1 cellular context compared by ENCODE assay signal in the genomic region with DNA sequence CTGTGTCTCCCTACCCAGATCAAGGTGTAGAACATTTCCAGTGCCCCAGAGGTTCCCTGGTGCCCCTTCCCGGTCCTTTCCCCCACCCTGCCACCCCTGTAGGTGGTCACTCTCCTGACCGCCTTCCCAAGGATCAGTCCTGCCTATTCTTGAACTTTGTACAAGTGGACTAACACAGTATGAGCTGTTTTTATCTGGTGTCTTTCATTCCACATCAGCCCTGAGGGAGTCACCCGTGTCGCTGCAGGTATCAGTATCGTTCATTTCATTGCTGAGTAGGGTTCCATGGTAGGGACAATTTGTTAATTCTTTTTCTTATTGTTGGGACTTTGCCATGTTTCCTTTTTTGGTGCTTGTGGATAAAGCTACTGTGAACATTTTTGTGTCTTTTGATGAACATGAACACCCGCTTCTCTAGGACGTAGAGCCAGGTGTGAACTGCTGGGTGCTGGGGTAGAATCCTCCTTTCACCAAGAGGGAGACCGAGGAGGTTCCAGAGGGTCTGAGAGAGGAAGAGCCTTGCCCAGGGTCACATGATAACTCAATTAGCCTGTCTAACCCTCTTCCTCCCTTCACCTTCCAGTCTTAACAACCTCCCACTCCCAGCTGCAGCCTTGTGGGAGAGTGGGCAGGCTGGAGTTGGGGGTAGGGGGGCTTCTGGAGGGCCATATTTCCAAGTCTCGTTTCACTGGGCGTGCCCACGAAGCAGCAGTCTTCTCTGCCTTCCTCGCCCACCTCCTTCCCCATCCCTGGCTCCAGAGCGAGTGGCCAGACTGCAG.
TF ChIP-seq lines count a peak whose summit lies in the region.

No MANE protein-coding gene starts in this region.

TF ChIP-seq in H1, 55 proteins besides CTCF, POLR2A, EP300 and RAD21:
- no peak for TF ChIP-seq JUND (IDR thresholded peaks at IDR 0.05; ENCODE audit: low read length)
- TF ChIP-seq MAFK (IDR thresholded peaks at IDR 0.05; ENCODE audit: low read depth, low read length) = no peak
- no peak for TF ChIP-seq SP4 (IDR thresholded peaks at IDR 0.05; ENCODE audit: low read length)
- TF ChIP-seq CEBPB (IDR thresholded peaks at IDR 0.05; ENCODE audit: low read depth, low read length) = no peak
- no peak for TF ChIP-seq RNF2 (IDR thresholded peaks at IDR 0.05; ENCODE audit: borderline replicate concordance, low read depth, low read length, missing control alignments, poor library complexity, severe bottlenecking)
- no peak for TF ChIP-seq POLR2AphosphoS5 (IDR thresholded peaks at IDR 0.05; ENCODE audit: low read depth, low read length)
- TF ChIP-seq, protein P1, sequence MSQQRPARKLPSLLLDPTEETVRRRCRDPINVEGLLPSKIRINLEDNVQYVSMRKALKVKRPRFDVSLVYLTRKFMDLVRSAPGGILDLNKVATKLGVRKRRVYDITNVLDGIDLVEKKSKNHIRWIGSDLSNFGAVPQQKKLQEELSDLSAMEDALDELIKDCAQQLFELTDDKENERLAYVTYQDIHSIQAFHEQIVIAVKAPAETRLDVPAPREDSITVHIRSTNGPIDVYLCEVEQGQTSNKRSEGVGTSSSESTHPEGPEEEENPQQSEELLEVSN (IDR thresholded peaks at IDR 0.05) = no peak
